ENCODE assay signal across 1 cellular context in genomic region chr10:98268694-98269386, GRCh38.
TF ChIP-seq lines count a peak whose summit lies in the region.

No MANE protein-coding gene starts in this region.

TF ChIP-seq in GM12878, 131 proteins besides CTCF, POLR2A, EP300 and RAD21 (continued from another document):
- TF ChIP-seq MAX (IDR thresholded peaks at IDR 0.05; ENCODE audit: low read depth, low read length) = no peak
- no peak for TF ChIP-seq CBX5 (IDR thresholded peaks at IDR 0.05; ENCODE audit: low read depth)
- TF ChIP-seq NBN (IDR thresholded peaks at IDR 0.05) = no peak
- TF ChIP-seq, protein P1, sequence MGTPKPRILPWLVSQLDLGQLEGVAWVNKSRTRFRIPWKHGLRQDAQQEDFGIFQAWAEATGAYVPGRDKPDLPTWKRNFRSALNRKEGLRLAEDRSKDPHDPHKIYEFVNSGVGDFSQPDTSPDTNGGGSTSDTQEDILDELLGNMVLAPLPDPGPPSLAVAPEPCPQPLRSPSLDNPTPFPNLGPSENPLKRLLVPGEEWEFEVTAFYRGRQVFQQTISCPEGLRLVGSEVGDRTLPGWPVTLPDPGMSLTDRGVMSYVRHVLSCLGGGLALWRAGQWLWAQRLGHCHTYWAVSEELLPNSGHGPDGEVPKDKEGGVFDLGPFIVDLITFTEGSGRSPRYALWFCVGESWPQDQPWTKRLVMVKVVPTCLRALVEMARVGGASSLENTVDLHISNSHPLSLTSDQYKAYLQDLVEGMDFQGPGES (IDR thresholded peaks at IDR 0.05) = no peak
- TF ChIP-seq MEF2A (IDR thresholded peaks at IDR 0.05; ENCODE audit: insufficient read depth, low read depth, low read length) = no peak
- no peak for TF ChIP-seq SUPT20H (IDR thresholded peaks at IDR 0.05; ENCODE audit: borderline replicate concordance, control insufficient read depth, low read depth, low read length)
- TF ChIP-seq, protein P2, sequence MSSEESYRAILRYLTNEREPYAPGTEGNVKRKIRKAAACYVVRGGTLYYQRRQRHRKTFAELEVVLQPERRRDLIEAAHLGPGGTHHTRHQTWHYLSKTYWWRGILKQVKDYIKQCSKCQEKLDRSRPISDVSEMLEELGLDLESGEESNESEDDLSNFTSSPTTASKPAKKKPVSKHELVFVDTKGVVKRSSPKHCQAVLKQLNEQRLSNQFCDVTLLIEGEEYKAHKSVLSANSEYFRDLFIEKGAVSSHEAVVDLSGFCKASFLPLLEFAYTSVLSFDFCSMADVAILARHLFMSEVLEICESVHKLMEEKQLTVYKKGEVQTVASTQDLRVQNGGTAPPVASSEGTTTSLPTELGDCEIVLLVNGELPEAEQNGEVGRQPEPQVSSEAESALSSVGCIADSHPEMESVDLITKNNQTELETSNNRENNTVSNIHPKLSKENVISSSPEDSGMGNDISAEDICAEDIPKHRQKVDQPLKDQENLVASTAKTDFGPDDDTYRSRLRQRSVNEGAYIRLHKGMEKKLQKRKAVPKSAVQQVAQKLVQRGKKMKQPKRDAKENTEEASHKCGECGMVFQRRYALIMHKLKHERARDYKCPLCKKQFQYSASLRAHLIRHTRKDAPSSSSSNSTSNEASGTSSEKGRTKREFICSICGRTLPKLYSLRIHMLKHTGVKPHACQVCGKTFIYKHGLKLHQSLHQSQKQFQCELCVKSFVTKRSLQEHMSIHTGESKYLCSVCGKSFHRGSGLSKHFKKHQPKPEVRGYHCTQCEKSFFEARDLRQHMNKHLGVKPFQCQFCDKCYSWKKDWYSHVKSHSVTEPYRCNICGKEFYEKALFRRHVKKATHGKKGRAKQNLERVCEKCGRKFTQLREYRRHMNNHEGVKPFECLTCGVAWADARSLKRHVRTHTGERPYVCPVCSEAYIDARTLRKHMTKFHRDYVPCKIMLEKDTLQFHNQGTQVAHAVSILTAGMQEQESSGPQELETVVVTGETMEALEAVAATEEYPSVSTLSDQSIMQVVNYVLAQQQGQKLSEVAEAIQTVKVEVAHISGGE (CRISPR knock-in tag; IDR thresholded peaks at IDR 0.05) = no peak
- TF ChIP-seq MTA2 (IDR thresholded peaks at IDR 0.05; ENCODE audit: low read depth) = no peak
- TF ChIP-seq SREBF2 (IDR thresholded peaks at IDR 0.05; ENCODE audit: low read length) = no peak
- TF ChIP-seq SIN3A (IDR thresholded peaks at IDR 0.05; ENCODE audit: low read depth, low read length) = no peak
- no peak for TF ChIP-seq EED (IDR thresholded peaks at IDR 0.05; ENCODE audit: low read depth)
- TF ChIP-seq, protein P3, sequence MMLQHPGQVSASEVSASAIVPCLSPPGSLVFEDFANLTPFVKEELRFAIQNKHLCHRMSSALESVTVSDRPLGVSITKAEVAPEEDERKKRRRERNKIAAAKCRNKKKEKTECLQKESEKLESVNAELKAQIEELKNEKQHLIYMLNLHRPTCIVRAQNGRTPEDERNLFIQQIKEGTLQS (IDR thresholded peaks at IDR 0.05; ENCODE audit: borderline replicate concordance, extremely low read depth, low read depth, low read length) = no peak
- no peak for TF ChIP-seq CHD4 (IDR thresholded peaks at IDR 0.05)
